1 cellular context compared by ENCODE assay signal in genomic region chr1:161738627-161739287, GRCh38.
TF ChIP-seq lines count a peak whose summit lies in the region.

No MANE protein-coding gene starts in this region.

TF ChIP-seq in H1, 55 proteins besides CTCF, POLR2A, EP300 and RAD21 (continued from another document):
- TF ChIP-seq USF2 (IDR thresholded peaks at IDR 0.05; ENCODE audit: low read length) (no peak), TEAD4 (IDR thresholded peaks at IDR 0.05; ENCODE audit: low read depth, low read length) (no peak), E2F6 (IDR thresholded peaks at IDR 0.05) (no peak), NRF1 (IDR thresholded peaks at IDR 0.05; ENCODE audit: low read depth, low read length) (no peak), GTF2F1 (IDR thresholded peaks at IDR 0.05; ENCODE audit: borderline replicate concordance, low read depth, low read length) (no peak), TAF1 (IDR thresholded peaks at IDR 0.05; ENCODE audit: low read depth, low read length) (no peak), RNF2 (IDR thresholded peaks at IDR 0.05; ENCODE audit: borderline replicate concordance, low read depth, low read length, missing control alignments, poor library complexity, severe bottlenecking) (no peak), RXRA (IDR thresholded peaks at IDR 0.05; ENCODE audit: insufficient read depth, low read depth, low read length) (no peak), PHF8 (conservative IDR thresholded peaks at IDR 0.05; ENCODE audit: low read depth, low read length) (no peak), SRF (IDR thresholded peaks at IDR 0.05; ENCODE audit: low read depth, low read length) (no peak), ZNF274 (IDR thresholded peaks at IDR 0.05; ENCODE audit: borderline replicate concordance, extremely low read depth, low read length) (no peak), SIX5 (IDR thresholded peaks at IDR 0.05; ENCODE audit: low read depth, low read length) (no peak)
